ENCODE assay signal across 1 cellular context in the genomic region with DNA sequence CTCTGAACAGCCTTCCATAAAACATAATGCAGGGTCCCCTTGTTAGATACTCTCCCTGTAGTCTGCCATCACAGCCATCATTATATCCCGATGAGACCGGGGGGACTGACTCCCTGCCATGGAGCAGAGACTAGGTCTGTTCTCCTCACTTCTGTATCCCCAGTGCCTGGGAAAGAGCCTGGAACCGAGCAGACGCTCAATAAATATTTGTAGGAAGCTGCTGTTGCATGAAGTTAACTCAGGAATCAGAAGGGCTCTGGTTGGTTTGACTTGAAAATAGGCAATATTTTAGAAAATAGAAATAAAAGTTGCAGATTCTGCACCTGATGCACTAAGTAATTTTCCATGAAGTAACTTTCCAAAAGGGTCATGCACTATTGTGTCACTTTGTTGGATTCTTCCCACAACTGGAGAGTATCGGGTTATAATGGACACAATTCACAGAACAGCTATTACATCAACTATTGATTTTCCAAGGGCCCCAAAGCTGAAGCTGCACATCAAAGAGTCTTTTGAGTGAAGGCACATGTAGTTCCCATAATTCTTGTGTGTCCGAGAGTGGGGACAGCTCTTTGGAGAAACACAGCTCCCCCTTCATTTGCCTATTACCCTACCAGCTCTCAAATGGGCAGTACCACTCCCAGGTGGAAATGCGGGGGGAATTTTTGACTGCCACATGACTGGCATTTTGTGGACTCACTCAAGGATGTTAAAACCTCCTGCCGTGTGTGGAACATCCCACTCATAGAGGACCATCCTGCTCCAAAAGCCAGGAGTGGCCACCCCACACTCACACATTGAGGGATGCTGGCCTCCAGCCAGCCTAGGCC.
TF ChIP-seq lines count a peak whose summit lies in the region.

No MANE protein-coding gene starts in this region.

TF ChIP-seq in HepG2, 621 proteins besides CTCF, POLR2A, EP300 and RAD21 (continued from another document and continues in another):
- TF ChIP-seq, protein P1, sequence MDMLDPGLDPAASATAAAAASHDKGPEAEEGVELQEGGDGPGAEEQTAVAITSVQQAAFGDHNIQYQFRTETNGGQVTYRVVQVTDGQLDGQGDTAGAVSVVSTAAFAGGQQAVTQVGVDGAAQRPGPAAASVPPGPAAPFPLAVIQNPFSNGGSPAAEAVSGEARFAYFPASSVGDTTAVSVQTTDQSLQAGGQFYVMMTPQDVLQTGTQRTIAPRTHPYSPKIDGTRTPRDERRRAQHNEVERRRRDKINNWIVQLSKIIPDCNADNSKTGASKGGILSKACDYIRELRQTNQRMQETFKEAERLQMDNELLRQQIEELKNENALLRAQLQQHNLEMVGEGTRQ (IDR thresholded peaks at IDR 0.05; ENCODE audit: low read depth, low read length), result no peak
- TF ChIP-seq, protein P1 (CRISPR knock-in tag; IDR thresholded peaks at IDR 0.05; ENCODE audit: borderline replicate concordance), result no peak
- TF ChIP-seq DR1 (CRISPR knock-in tag; IDR thresholded peaks at IDR 0.05) (no peak), ZNF10 (CRISPR knock-in tag; IDR thresholded peaks at IDR 0.05; ENCODE audit: borderline replicate concordance, low read depth) (no peak), IKZF4 (CRISPR knock-in tag; IDR thresholded peaks at IDR 0.05; ENCODE audit: borderline replicate concordance, low read depth, not compliant biosample characterization) (no peak), HIVEP1 (CRISPR knock-in tag; IDR thresholded peaks at IDR 0.05) (no peak), ZNF746 (CRISPR knock-in tag; IDR thresholded peaks at IDR 0.05) (no peak), CENPT (CRISPR knock-in tag; IDR thresholded peaks at IDR 0.05; ENCODE audit: low read depth) (no peak), SRY (CRISPR knock-in tag; IDR thresholded peaks at IDR 0.05) (no peak), RXRB (CRISPR knock-in tag; IDR thresholded peaks at IDR 0.05; ENCODE audit: borderline replicate concordance) (peak; percentile 75; the same call in 1 of the 2 replicates), ZNF234 (CRISPR knock-in tag; conservative IDR thresholded peaks at IDR 0.05) (no peak), NFYC (CRISPR knock-in tag; IDR thresholded peaks at IDR 0.05) (no peak), ZNF713 (CRISPR knock-in tag; IDR thresholded peaks at IDR 0.05) (no peak), MAFG (CRISPR knock-in tag; IDR thresholded peaks at IDR 0.05) (no peak), ZNF644 (CRISPR knock-in tag; IDR thresholded peaks at IDR 0.05; ENCODE audit: low read depth) (peak; percentile 64), HDAC2 (CRISPR knock-in tag; IDR thresholded peaks at IDR 0.05) (peak; percentile 76), NFE2L2 (IDR thresholded peaks at IDR 0.05; ENCODE audit: low read length) (no peak), ZNF850 (CRISPR knock-in tag; conservative IDR thresholded peaks at IDR 0.05) (no peak), ZFP36L2 (CRISPR knock-in tag; IDR thresholded peaks at IDR 0.05) (no peak), ZNF724P (CRISPR knock-in tag; IDR thresholded peaks at IDR 0.05; ENCODE audit: borderline replicate concordance) (no peak), TRIM24 (CRISPR knock-in tag; IDR thresholded peaks at IDR 0.05) (no peak), ZNF292 (CRISPR knock-in tag; IDR thresholded peaks at IDR 0.05; ENCODE audit: borderline replicate concordance, low read depth) (no peak), ZNF44 (CRISPR knock-in tag; IDR thresholded peaks at IDR 0.05) (no peak), ZBTB7B (CRISPR knock-in tag; IDR thresholded peaks at IDR 0.05) (peak; percentile 41; the same call in 1 of the 2 replicates), XBP1 (CRISPR knock-in tag; IDR thresholded peaks at IDR 0.05) (no peak), ZKSCAN5 (CRISPR knock-in tag; IDR thresholded peaks at IDR 0.05) (no peak), ZNF441 (CRISPR knock-in tag; IDR thresholded peaks at IDR 0.05; ENCODE audit: borderline replicate concordance) (no peak), HES4 (CRISPR knock-in tag; IDR thresholded peaks at IDR 0.05; ENCODE audit: borderline replicate concordance) (no peak), NFYB (CRISPR knock-in tag; IDR thresholded peaks at IDR 0.05) (no peak), JUNB (CRISPR knock-in tag; IDR thresholded peaks at IDR 0.05; ENCODE audit: borderline replicate concordance) (no peak; the same call in 1 of the 2 replicates), ZNF674 (CRISPR knock-in tag; IDR thresholded peaks at IDR 0.05; ENCODE audit: low read depth) (no peak), ZNF460 (CRISPR knock-in tag; IDR thresholded peaks at IDR 0.05; ENCODE audit: borderline replicate concordance) (no peak), HNRNPL (IDR thresholded peaks at IDR 0.05; ENCODE audit: low read depth, low read length) (0 out of 2 replicates have a peak, but pooled peaks have one; percentile 59), MTA1 (CRISPR knock-in tag; IDR thresholded peaks at IDR 0.05; ENCODE audit: borderline replicate concordance) (no peak)
- TF ChIP-seq, protein P2, sequence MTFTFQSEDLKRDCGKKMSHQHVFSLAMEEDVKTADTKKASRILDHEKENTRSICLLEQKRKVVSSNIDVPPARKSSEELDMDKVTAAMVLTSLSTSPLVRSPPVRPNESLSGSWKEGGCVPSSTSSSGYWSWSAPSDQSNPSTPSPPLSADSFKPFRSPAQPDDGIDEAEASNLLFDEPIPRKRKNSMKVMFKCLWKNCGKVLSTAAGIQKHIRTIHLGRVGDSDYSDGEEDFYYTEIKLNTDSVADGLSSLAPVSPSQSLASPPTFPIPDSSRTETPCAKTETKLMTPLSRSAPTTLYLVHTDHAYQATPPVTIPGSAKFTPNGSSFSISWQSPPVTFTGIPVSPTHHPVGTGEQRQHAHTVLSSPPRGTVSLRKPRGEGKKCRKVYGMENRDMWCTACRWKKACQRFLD (CRISPR knock-in tag; IDR thresholded peaks at IDR 0.05; ENCODE audit: borderline replicate concordance), result no peak
- TF ChIP-seq, protein P3, sequence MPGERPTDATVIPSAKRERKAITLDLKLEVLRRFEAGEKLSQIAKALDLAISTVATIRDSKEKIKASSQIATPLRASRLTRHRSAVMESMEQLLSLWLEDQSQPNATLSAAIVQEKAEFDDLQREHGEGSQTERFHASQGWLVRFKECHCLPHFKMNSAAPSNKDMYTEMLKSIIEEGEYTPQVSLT (CRISPR knock-in tag; IDR thresholded peaks at IDR 0.05; ENCODE audit: borderline replicate concordance, low read depth), result no peak
- TF ChIP-seq, protein P4, sequence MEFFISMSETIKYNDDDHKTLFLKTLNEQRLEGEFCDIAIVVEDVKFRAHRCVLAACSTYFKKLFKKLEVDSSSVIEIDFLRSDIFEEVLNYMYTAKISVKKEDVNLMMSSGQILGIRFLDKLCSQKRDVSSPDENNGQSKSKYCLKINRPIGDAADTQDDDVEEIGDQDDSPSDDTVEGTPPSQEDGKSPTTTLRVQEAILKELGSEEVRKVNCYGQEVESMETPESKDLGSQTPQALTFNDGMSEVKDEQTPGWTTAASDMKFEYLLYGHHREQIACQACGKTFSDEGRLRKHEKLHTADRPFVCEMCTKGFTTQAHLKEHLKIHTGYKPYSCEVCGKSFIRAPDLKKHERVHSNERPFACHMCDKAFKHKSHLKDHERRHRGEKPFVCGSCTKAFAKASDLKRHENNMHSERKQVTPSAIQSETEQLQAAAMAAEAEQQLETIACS (CRISPR knock-in tag; IDR thresholded peaks at IDR 0.05), result no peak
- TF ChIP-seq, protein P5, sequence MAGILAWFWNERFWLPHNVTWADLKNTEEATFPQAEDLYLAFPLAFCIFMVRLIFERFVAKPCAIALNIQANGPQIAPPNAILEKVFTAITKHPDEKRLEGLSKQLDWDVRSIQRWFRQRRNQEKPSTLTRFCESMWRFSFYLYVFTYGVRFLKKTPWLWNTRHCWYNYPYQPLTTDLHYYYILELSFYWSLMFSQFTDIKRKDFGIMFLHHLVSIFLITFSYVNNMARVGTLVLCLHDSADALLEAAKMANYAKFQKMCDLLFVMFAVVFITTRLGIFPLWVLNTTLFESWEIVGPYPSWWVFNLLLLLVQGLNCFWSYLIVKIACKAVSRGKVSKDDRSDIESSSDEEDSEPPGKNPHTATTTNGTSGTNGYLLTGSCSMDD (CRISPR knock-in tag; IDR thresholded peaks at IDR 0.05), result no peak
- TF ChIP-seq, protein P6, sequence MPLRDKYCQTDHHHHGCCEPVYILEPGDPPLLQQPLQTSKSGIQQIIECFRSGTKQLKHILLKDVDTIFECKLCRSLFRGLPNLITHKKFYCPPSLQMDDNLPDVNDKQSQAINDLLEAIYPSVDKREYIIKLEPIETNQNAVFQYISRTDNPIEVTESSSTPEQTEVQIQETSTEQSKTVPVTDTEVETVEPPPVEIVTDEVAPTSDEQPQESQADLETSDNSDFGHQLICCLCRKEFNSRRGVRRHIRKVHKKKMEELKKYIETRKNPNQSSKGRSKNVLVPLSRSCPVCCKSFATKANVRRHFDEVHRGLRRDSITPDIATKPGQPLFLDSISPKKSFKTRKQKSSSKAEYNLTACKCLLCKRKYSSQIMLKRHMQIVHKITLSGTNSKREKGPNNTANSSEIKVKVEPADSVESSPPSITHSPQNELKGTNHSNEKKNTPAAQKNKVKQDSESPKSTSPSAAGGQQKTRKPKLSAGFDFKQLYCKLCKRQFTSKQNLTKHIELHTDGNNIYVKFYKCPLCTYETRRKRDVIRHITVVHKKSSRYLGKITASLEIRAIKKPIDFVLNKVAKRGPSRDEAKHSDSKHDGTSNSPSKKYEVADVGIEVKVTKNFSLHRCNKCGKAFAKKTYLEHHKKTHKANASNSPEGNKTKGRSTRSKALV (CRISPR knock-in tag; IDR thresholded peaks at IDR 0.05), result 0 out of 2 replicates have a peak, but pooled peaks have one; percentile 41
- TF ChIP-seq, protein P7, sequence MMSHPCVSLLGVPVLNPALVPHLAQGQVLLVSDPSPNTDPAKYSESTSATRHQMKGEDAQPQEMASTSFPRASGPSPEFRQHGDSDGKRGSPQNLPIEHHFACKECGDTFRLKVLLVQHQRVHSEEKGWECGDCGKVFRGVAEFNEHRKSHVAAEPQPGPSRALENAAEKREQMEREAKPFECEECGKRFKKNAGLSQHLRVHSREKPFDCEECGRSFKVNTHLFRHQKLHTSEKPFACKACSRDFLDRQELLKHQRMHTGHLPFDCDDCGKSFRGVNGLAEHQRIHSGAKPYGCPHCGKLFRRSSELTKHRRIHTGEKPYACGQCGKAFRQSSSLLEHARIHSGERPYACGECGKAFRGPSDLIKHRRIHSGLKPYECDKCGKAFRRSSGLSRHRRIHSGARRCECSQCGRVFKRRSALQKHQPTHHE (CRISPR knock-in tag; IDR thresholded peaks at IDR 0.05; ENCODE audit: borderline replicate concordance), result no peak
- TF ChIP-seq, protein P8, sequence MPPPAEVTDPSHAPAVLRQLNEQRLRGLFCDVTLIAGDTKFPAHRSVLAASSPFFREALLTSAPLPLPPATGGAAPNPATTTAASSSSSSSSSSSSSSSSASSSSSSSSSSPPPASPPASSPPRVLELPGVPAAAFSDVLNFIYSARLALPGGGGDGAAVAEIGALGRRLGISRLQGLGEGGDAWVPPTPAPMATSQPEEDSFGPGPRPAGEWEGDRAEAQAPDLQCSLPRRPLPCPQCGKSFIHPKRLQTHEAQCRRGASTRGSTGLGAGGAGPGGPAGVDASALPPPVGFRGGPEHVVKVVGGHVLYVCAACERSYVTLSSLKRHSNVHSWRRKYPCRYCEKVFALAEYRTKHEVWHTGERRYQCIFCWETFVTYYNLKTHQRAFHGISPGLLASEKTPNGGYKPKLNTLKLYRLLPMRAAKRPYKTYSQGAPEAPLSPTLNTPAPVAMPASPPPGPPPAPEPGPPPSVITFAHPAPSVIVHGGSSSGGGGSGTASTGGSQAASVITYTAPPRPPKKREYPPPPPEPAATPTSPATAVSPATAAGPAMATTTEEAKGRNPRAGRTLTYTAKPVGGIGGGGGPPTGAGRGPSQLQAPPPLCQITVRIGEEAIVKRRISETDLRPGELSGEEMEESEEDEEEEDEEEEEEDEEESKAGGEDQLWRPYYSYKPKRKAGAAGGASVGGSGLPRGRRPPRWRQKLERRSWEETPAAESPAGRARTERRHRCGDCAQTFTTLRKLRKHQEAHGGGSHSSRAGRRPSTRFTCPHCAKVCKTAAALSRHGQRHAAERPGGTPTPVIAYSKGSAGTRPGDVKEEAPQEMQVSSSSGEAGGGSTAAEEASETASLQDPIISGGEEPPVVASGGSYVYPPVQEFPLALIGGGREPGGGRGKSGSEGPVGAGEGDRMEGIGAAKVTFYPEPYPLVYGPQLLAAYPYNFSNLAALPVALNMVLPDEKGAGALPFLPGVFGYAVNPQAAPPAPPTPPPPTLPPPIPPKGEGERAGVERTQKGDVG (CRISPR knock-in tag; IDR thresholded peaks at IDR 0.05; ENCODE audit: borderline replicate concordance), result no peak
- TF ChIP-seq, protein P9, sequence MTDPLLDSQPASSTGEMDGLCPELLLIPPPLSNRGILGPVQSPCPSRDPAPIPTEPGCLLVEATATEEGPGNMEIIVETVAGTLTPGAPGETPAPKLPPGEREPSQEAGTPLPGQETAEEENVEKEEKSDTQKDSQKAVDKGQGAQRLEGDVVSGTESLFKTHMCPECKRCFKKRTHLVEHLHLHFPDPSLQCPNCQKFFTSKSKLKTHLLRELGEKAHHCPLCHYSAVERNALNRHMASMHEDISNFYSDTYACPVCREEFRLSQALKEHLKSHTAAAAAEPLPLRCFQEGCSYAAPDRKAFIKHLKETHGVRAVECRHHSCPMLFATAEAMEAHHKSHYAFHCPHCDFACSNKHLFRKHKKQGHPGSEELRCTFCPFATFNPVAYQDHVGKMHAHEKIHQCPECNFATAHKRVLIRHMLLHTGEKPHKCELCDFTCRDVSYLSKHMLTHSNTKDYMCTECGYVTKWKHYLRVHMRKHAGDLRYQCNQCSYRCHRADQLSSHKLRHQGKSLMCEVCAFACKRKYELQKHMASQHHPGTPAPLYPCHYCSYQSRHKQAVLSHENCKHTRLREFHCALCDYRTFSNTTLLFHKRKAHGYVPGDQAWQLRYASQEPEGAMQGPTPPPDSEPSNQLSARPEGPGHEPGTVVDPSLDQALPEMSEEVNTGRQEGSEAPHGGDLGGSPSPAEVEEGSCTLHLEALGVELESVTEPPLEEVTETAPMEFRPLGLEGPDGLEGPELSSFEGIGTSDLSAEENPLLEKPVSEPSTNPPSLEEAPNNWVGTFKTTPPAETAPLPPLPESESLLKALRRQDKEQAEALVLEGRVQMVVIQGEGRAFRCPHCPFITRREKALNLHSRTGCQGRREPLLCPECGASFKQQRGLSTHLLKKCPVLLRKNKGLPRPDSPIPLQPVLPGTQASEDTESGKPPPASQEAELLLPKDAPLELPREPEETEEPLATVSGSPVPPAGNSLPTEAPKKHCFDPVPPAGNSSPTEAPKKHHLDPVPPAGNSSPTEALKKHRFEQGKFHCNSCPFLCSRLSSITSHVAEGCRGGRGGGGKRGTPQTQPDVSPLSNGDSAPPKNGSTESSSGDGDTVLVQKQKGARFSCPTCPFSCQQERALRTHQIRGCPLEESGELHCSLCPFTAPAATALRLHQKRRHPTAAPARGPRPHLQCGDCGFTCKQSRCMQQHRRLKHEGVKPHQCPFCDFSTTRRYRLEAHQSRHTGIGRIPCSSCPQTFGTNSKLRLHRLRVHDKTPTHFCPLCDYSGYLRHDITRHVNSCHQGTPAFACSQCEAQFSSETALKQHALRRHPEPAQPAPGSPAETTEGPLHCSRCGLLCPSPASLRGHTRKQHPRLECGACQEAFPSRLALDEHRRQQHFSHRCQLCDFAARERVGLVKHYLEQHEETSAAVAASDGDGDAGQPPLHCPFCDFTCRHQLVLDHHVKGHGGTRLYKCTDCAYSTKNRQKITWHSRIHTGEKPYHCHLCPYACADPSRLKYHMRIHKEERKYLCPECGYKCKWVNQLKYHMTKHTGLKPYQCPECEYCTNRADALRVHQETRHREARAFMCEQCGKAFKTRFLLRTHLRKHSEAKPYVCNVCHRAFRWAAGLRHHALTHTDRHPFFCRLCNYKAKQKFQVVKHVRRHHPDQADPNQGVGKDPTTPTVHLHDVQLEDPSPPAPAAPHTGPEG (CRISPR knock-in tag; IDR thresholded peaks at IDR 0.05), result 0 out of 2 replicates have a peak, but pooled peaks have one; percentile 26
